Comparison of ENCODE assay signal across 9 cellular contexts in the genomic region with DNA sequence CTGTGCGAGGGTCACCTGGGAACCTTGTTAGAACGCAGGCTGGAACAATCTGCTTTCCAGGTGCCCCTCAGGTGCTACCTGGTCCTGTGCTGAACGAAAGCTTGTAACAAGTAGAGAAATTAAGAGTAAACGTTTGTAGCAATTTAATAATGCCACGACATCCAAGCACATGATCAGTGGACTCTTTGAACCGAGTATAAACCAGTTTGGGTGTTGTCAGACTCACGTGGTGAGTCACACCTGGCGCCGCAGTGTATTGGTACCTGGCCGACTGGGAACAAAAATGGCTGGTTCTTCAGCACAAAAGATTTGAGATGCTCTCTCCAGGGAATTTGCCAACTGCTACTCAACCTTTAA. TPM values are rescaled to one million over a fixed set of nuclear protein-coding genes. Genes with fewer than 3 reads are reported as not detected.
DNase-seq lines count a peak whose midpoint lies in the region; ATAC-seq and TF ChIP-seq lines count a peak whose summit lies in the region.
"Had no signal": no experiment of that assay in that cellular context is flagged by ENCODE, and none has a peak within 500 bp of the region (broad histone marks: within the 10 kb centered on the region; RNA-seq: fewer than 3 reads in every experiment).

No MANE protein-coding gene starts in this region.

- H2AK5ac ChIP-seq in neuronal stem cell (ENCODE audit: low read depth, low read length), result no peak overlapping the region

- H3K79me1 ChIP-seq in neuronal stem cell (ENCODE audit: low read depth, low read length), result no peaks in the 10 kb centered on the region

- H3K27ac ChIP-seq in neuronal stem cell (replicated peaks; ENCODE audit: low read length), result no peak overlapping the region

- H3K4me3 Mint-ChIP-seq in endothelial cell (ENCODE audit: unreplicated experiment), result peak overlapping the region; percentile 90
- H3K4me3 Mint-ChIP-seq in stimulated activated memory B cell treated with anti-CD40 and anti-IgM and Interleukin-4, amounts not matched to agents 10 μg/mL and 1 μg/mL and 100 μg/mL, for 72 hours, result no peak overlapping the region

- peaks cover 4% of the 10 kb centered on the region for H3K36me3 Mint-ChIP-seq in endothelial cell (ENCODE audit: low read depth, unreplicated experiment)
- H3K36me3 Mint-ChIP-seq in stimulated activated memory B cell treated with anti-CD40 and anti-IgM and Interleukin-4, amounts not matched to agents 10 μg/mL and 1 μg/mL and 100 μg/mL, for 72 hours, result no peaks in the 10 kb centered on the region

- no peak overlapping the region for H3K4ac ChIP-seq in neuronal stem cell (ENCODE audit: low read length)

- no peak overlapping the region for H2BK5ac ChIP-seq in neuronal stem cell (ENCODE audit: low read length)

- H3K14ac ChIP-seq in neuronal stem cell (ENCODE audit: low read length), result no peak overlapping the region

- H2BK15ac ChIP-seq in neuronal stem cell (ENCODE audit: low read length), result no peak overlapping the region

- H2BK120ac ChIP-seq in neuronal stem cell (ENCODE audit: low read depth, low read length), result no peak overlapping the region

- H3K23ac ChIP-seq in neuronal stem cell (ENCODE audit: low read depth, low read length, poor library complexity), result no peak overlapping the region

- H3K9me3 ChIP-seq in neuronal stem cell (replicated peaks in 1 of 2; ENCODE audit: control insufficient read depth in 2 of 2, insufficient read depth in 1 of 2, low read depth in 1 of 2, low read length in 2 of 2) (no peaks in the 10 kb centered on the region), BE2C (no peaks in the 10 kb centered on the region)

- H3K36me3 ChIP-seq in neuronal stem cell (replicated peaks in 1 of 2; ENCODE audit: control insufficient read depth in 2 of 2, insufficient read depth in 2 of 2, low read length in 2 of 2) (no peaks in the 10 kb centered on the region), BE2C (no peaks in the 10 kb centered on the region)

- H3K4me3 ChIP-seq in neuronal stem cell (ENCODE audit: low read length in 2 of 2) (peak overlapping the region; percentile 85 to 90), BE2C (ENCODE audit: low read depth, low read length) (no peak overlapping the region; the same call in 1 of the 2 replicates)

- H3K18ac ChIP-seq in neuronal stem cell (ENCODE audit: low read length), result peak overlapping the region; percentile 50

- WGBS in neuronal stem cell (ENCODE audit: extremely low coverage in 2 of 2, insufficient read length in 2 of 2, insufficient replicate concordance in 1 of 2), 2 donors, result no CpG with 5 or more reads among the region's 10 CpGs

- intact Hi-C loops in sciatic nerve (cut with DNase I), result loop anchor here (10.0 kb wide), 1 partner anchor 268 kb away; no protein-coding TSS in a partner anchor

- peaks cover 11% of the 10 kb centered on the region for H3K27me3 Mint-ChIP-seq in endothelial cell (ENCODE audit: unreplicated experiment)
- peaks cover 67% of the 10 kb centered on the region for H3K27me3 Mint-ChIP-seq in stimulated activated memory B cell treated with anti-CD40 and anti-IgM and Interleukin-4, amounts not matched to agents 10 μg/mL and 1 μg/mL and 100 μg/mL, for 72 hours

- H2BK12ac ChIP-seq in neuronal stem cell (ENCODE audit: low read length), result no peak overlapping the region

- H3K4me1 ChIP-seq in neuronal stem cell (ENCODE audit: control insufficient read depth in 2 of 2, insufficient read depth in 1 of 2, low read depth in 1 of 2, low read length in 2 of 2), result peaks cover 5 to 16% of the 10 kb centered on the region in 2 donors
- no peaks in the 10 kb centered on the region for H3K4me1 ChIP-seq in BE2C

- H3K9me3 Mint-ChIP-seq in endothelial cell (ENCODE audit: unreplicated experiment), result no peaks in the 10 kb centered on the region
- peaks cover 2% of the 10 kb centered on the region for H3K9me3 Mint-ChIP-seq in stimulated activated memory B cell treated with anti-CD40 and anti-IgM and Interleukin-4, amounts not matched to agents 10 μg/mL and 1 μg/mL and 100 μg/mL, for 72 hours

- ATAC-seq in stimulated activated memory B cell treated with anti-CD40 and anti-IgM and Interleukin-4, amounts not matched to agents 10 μg/mL and 1 μg/mL and 100 μg/mL, for 72 hours, result no peak
- ATAC-seq in sciatic nerve, result no peak

- H3K27ac Mint-ChIP-seq in endothelial cell (ENCODE audit: unreplicated experiment), result peak overlapping the region; percentile 39
- H3K27ac Mint-ChIP-seq in stimulated activated memory B cell treated with anti-CD40 and anti-IgM and Interleukin-4, amounts not matched to agents 10 μg/mL and 1 μg/mL and 100 μg/mL, for 72 hours, result no peak overlapping the region

- peaks cover 45% of the 10 kb centered on the region for H3K4me1 Mint-ChIP-seq in endothelial cell (ENCODE audit: unreplicated experiment)
- H3K4me1 Mint-ChIP-seq in stimulated activated memory B cell treated with anti-CD40 and anti-IgM and Interleukin-4, amounts not matched to agents 10 μg/mL and 1 μg/mL and 100 μg/mL, for 72 hours, result peaks cover 22% of the 10 kb centered on the region

- no peak overlapping the region for H4K8ac ChIP-seq in neuronal stem cell (ENCODE audit: low read depth, low read length)

- peak overlapping the region; percentile 88 for H3K4me2 ChIP-seq in neuronal stem cell (ENCODE audit: insufficient read depth, low read length, poor library complexity, severe bottlenecking)

- TF ChIP-seq CTCF in endothelial cell (IDR thresholded peaks at IDR 0.05; ENCODE audit: unreplicated experiment) (no peak), BE2C (IDR thresholded peaks at IDR 0.05; ENCODE audit: low read depth, low read length) (no peak)

- H3K27me3 ChIP-seq in neuronal stem cell (ENCODE audit: control insufficient read depth in 3 of 3, insufficient read depth in 3 of 3, low read depth in 1 of 3, low read length in 3 of 3) (peaks cover 0 to 37% (median 14%) of the 10 kb centered on the region in 3 experiments), BE2C (peaks cover 81% of the 10 kb centered on the region)

- peak; percentile 65 for DNase-seq in DMS153 (lab: John Stamatoyannopoulos, UW)
- DNase-seq in NCI-H146 treated with DMSO at 0.1 percent for 48 hours (lab: John Stamatoyannopoulos, UW; ENCODE audit: unreplicated experiment), result peak; percentile 34
- no peak for DNase-seq in endothelial cell (ENCODE audit: low spot score)
- DNase-seq in neuronal stem cell (ENCODE audit: low spot score), result no peak
- no peak for DNase-seq in BE2C
- DNase-seq in NCI-H524 treated with DMSO at 0.1 percent for 48 hours (lab: John Stamatoyannopoulos, UW), result no peak
- DNase-seq in sciatic nerve (ENCODE audit: low spot score), result no peak
- DNase-seq: NCI-H1048 had no signal

- no peak overlapping the region for H3K9ac ChIP-seq in neuronal stem cell (ENCODE audit: low read depth, low read length, poor library complexity)

- H2AFZ ChIP-seq in neuronal stem cell (ENCODE audit: low read length), result peak overlapping the region; percentile 97

- H4K91ac ChIP-seq in neuronal stem cell (ENCODE audit: low read depth, low read length, poor library complexity), result no peak overlapping the region

RNA-seq across cellular contexts. Expression of gene MYO10, which starts 0.9 kb away (rescaled TPM):
- 132 TPM for total RNA-seq in endothelial cell (ENCODE audit: unreplicated experiment)
- 54.4 TPM for polyA plus RNA-seq in neuronal stem cell (2013, experiment 1 of 2)
- 55.6 TPM for polyA plus RNA-seq in neuronal stem cell (2013, experiment 2 of 2)
- 1.2 TPM for polyA plus RNA-seq in BE2C (2012; ENCODE audit: insufficient read depth, insufficient read length, low read depth)
- total RNA-seq in sciatic nerve, result 25.9 TPM

Comparison
In these comparisons a context has a peak if more than half of its experiments do, and no peak if none do; other contexts are left out.
1. DNase-seq: peak in DMS153 (single experiment) and NCI-H146 treated with DMSO at 0.1 percent for 48 hours (single experiment); none in endothelial cell (single experiment), neuronal stem cell (single experiment), BE2C (single experiment), NCI-H524 treated with DMSO at 0.1 percent for 48 hours (single experiment) and sciatic nerve (single experiment).